8 cellular contexts compared by ENCODE assay signal in genomic region chr3:33277193-33277882, GRCh38. TPM values are rescaled to one million over a fixed set of nuclear protein-coding genes. Genes with fewer than 3 reads are reported as not detected.
DNase-seq lines count a peak whose midpoint lies in the region; ATAC-seq and TF ChIP-seq lines count a peak whose summit lies in the region.

Gene FBXL2 (plus strand): TSS chr3:33277442. CDS start chr3:33277513, 71 bp downstream.

- TF ChIP-seq EP300 in neural cell (conservative IDR thresholded peaks at IDR 0.05; ENCODE audit: poor library complexity, severe bottlenecking), result no peak

- H3K9ac ChIP-seq in neural cell (ENCODE audit: low read length), result peak within 1 kb of the TSS; percentile 71

- DNase-seq in NCI-H1694 (lab: John Stamatoyannopoulos, UW) (peak; percentile 22), NCI-H1694 treated with DMSO at 0.1 percent for 48 hours (lab: John Stamatoyannopoulos, UW) (no peak), NCI-H2171 treated with DMSO at 0.1 percent for 48 hours (lab: John Stamatoyannopoulos, UW) (peak; percentile 72), foreskin keratinocyte (peak; percentile 15 to 49)
- no peak for DNase-seq in activated T-cell treated with anti-CD3 and anti-CD28 coated beads, Interleukin-2, amount 50 U/mL, for 4 hours

- no peaks in the 10 kb centered on the region for H3K9me3 Mint-ChIP-seq in activated T-cell treated with anti-CD3 and anti-CD28 coated beads, Interleukin-2, amount 50 U/mL, for 4 hours

- peak within 1 kb of the TSS; percentile 56 for H2AFZ ChIP-seq in neural cell (ENCODE audit: low read depth, low read length)

- peaks cover 21% of the 10 kb centered on the region for H3K79me2 ChIP-seq in neural cell (replicated peaks; ENCODE audit: insufficient read depth, low read length)

- H3K27ac ChIP-seq in foreskin keratinocyte (peak within 1 kb of the TSS; percentile 80), neural cell (ENCODE audit: low read length) (peak within 1 kb of the TSS; percentile 26), urinary bladder (ENCODE audit: low read depth) (no peak within 1 kb of the TSS)

- H4K20me1 ChIP-seq in neural cell (ENCODE audit: insufficient read depth), result no peaks in the 10 kb centered on the region

- no peak for TF ChIP-seq RAD21 in neural cell (conservative IDR thresholded peaks at IDR 0.05)

- H3K4me3 ChIP-seq in neural cell (ENCODE audit: low read length), result peak within 1 kb of the TSS; percentile 88
- H3K4me3 ChIP-seq in urinary bladder (ENCODE audit: low read depth, low read length), result peak within 1 kb of the TSS; percentile 68

- no peaks in the 10 kb centered on the region for H3F3A ChIP-seq in neural cell (ENCODE audit: insufficient read depth, low read length, poor library complexity, severe bottlenecking)

- peaks cover 5% of the 10 kb centered on the region for H3K4me1 Mint-ChIP-seq in activated T-cell treated with anti-CD3 and anti-CD28 coated beads, Interleukin-2, amount 50 U/mL, for 4 hours (ENCODE audit: low read depth)

- no peaks in the 10 kb centered on the region for H3K36me3 Mint-ChIP-seq in activated T-cell treated with anti-CD3 and anti-CD28 coated beads, Interleukin-2, amount 50 U/mL, for 4 hours (ENCODE audit: insufficient read depth)

- peak within 1 kb of the TSS; percentile 74 for H3K4me3 Mint-ChIP-seq in activated T-cell treated with anti-CD3 and anti-CD28 coated beads, Interleukin-2, amount 50 U/mL, for 4 hours

- no peaks in the 10 kb centered on the region for H3K9me2 ChIP-seq in neural cell (ENCODE audit: insufficient read depth, low read length)

- peak within 1 kb of the TSS; percentile 56 for H3K4me2 ChIP-seq in neural cell (ENCODE audit: low read length)

- peaks cover 39% of the 10 kb centered on the region for H3K27me3 Mint-ChIP-seq in activated T-cell treated with anti-CD3 and anti-CD28 coated beads, Interleukin-2, amount 50 U/mL, for 4 hours (ENCODE audit: low read depth)

- no peaks in the 10 kb centered on the region for H3K4me1 ChIP-seq in foreskin keratinocyte
- no peaks in the 10 kb centered on the region for H3K4me1 ChIP-seq in urinary bladder (ENCODE audit: insufficient read depth)

- H3K36me3 ChIP-seq in neural cell (ENCODE audit: insufficient read depth, low read length) (no peaks in the 10 kb centered on the region), urinary bladder (ENCODE audit: insufficient read depth) (no peaks in the 10 kb centered on the region)

- ATAC-seq in HG02588 (IDR thresholded peaks at IDR 0.05; ENCODE audit: unreplicated experiment) (peak; percentile 84), foreskin keratinocyte (peak; percentile 90)
- peak; percentile 65 to 81 for ATAC-seq in activated T-cell treated with anti-CD3 and anti-CD28 coated beads, Interleukin-2, amount 50 U/mL, for 4 hours

- H3K27me3 ChIP-seq in foreskin keratinocyte (no peaks in the 10 kb centered on the region), neural cell (ENCODE audit: insufficient read depth, low read depth, low read length) (no peaks in the 10 kb centered on the region)

- TF ChIP-seq CTCF in foreskin keratinocyte (conservative IDR thresholded peaks at IDR 0.05) (no peak), neural cell (IDR thresholded peaks at IDR 0.05; ENCODE audit: poor library complexity, severe bottlenecking) (no peak)

- WGBS in urinary bladder, result 2% methylated on average over 63 of the region's 63 CpGs

- no peaks in the 10 kb centered on the region for H3K9me3 ChIP-seq in neural cell (ENCODE audit: low read length)

TF ChIP-seq in neural cell, 6 proteins besides CTCF, POLR2A, EP300 and RAD21:
- TF ChIP-seq MXI1 (conservative IDR thresholded peaks at IDR 0.05; ENCODE audit: poor library complexity, severe bottlenecking) (peak; percentile 59), TAF1 (IDR thresholded peaks at IDR 0.05; ENCODE audit: low read depth) (no peak), REST (IDR thresholded peaks at IDR 0.05; ENCODE audit: borderline replicate concordance) (no peak), POLR2AphosphoS5 (IDR thresholded peaks at IDR 0.05) (peak; percentile 80)

RNA-seq across cellular contexts. Expression of gene FBXL2, which starts in this region (rescaled TPM):
- total RNA-seq in activated T-cell treated with anti-CD3 and anti-CD28 coated beads, Interleukin-2, amount 50 U/mL, for 4 hours, result not detected
- total RNA-seq in foreskin keratinocyte (10.8 and 14.7 TPM in 2 replicates), urinary bladder (15.1 TPM)
- polyA plus RNA-seq in foreskin keratinocyte (7.2 and 7.4 TPM in 2 replicates), neural cell (82.0 and 93.0 TPM in 2 replicates), urinary bladder (5.2 TPM)
- polyA minus RNA-seq in neural cell, result 73.3 and 85.2 TPM in 2 replicates

Comparison
In these comparisons a context has a peak if more than half of its experiments do, and no peak if none do; other contexts are left out.
1. RNA of gene FBXL2 (total RNA-seq): 15.1 TPM in urinary bladder (single experiment) and 10.8 to 14.7 TPM in foreskin keratinocyte; not detected in activated T-cell treated with anti-CD3 and anti-CD28 coated beads, Interleukin-2, amount 50 U/mL, for 4 hours; every median in the first group is over 10 times any median in the second.
2. DNase-seq: peak in NCI-H1694 (single experiment), NCI-H2171 treated with DMSO at 0.1 percent for 48 hours (single experiment) and foreskin keratinocyte (2 of 2); none in NCI-H1694 treated with DMSO at 0.1 percent for 48 hours (single experiment) and activated T-cell treated with anti-CD3 and anti-CD28 coated beads, Interleukin-2, amount 50 U/mL, for 4 hours (single experiment).
3. Peak in ATAC-seq in activated T-cell treated with anti-CD3 and anti-CD28 coated beads, Interleukin-2, amount 50 U/mL, for 4 hours; RNA of the gene not detected or under 1 TPM.
4. Peak in every context shown above with its lines, with median percentiles within 50 percentile points of each other: ATAC-seq.